Comparison of ENCODE assay signal across 8 cellular contexts in the genomic region with DNA sequence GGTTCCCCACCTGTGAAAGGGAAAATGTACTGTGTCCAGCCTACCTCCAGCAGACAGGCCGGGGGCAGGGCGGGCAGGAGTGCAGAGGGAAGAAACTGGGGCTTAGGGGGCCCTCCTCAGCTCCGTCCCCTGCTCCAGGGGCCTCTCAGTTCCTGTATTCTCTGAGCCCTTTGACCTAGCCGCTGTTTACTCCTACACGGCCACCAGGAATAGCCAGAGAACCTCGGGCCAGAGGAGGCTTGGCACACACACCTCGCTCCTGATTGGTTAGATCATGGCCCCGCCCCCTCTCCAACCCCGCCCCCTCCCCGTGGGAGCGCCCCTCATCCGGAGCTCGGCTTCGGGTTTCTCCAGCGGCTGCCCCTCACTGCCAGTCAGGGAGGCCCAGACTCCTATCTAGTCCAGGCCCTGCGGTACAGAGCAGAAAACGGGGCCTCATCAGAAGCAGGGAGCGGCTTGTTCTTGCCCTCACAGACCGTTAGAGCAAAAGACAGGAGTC. TPM values are rescaled to one million over a fixed set of nuclear protein-coding genes. Genes with fewer than 3 reads are reported as not detected.
DNase-seq lines count a peak whose midpoint lies in the region; ATAC-seq and TF ChIP-seq lines count a peak whose summit lies in the region.

No MANE protein-coding gene starts in this region.

- peak overlapping the region; percentile 26; the same call in 1 of the 2 replicates for H3K4me3 Mint-ChIP-seq in HFFc6
- H3K4me3 Mint-ChIP-seq in WTC11 = peak overlapping the region; percentile 87
- peak overlapping the region; percentile 85 for H3K4me3 Mint-ChIP-seq in neural crest cell

- TF ChIP-seq CTCF in BJ (IDR thresholded peaks at IDR 0.05; ENCODE audit: insufficient read depth, low read depth, low read length) (no peak), HFFc6 (IDR thresholded peaks at IDR 0.05) (no peak), WTC11 (IDR thresholded peaks at IDR 0.05) (no peak), foreskin fibroblast (IDR thresholded peaks at IDR 0.05; ENCODE audit: low read depth, low read length) (no peak), neural crest cell (conservative IDR thresholded peaks at IDR 0.05) (no peak)

- DNase-seq in BJ (ENCODE audit: low read depth) (no peak), HFFc6 (peak; percentile 35), WTC11 (ENCODE audit: low spot score) (peak; percentile 88), foreskin fibroblast (peak; percentile 71 to 86), neural crest cell (ENCODE audit: low read depth, low spot score) (peak; percentile 66), NCI-H1092 (lab: John Stamatoyannopoulos, UW) (no peak), NCI-H446 treated with DMSO at 0.1 percent for 48 hours (lab: John Stamatoyannopoulos, UW) (no peak)

- CTCF ChIA-PET in BJ (lab: Yijun Ruan, JAX) (interaction anchor here (0.8 to 1.8 kb wide), 3 partner anchors 10 to 27 kb away, joined by 3 to 4 read pairs (median 4); no protein-coding TSS in a partner anchor), WTC11 (lab: Charles Lee) (interaction anchor here (0.5 to 1.7 kb wide), 16 partner anchors 13 to 1729 kb away, joined by 3 to 33 read pairs (median 4); partner anchors contain the start of genes ST6GALNAC4 and TOR2A)

- ATAC-seq in WTC11 (peak; percentile 89), HG03139 (IDR thresholded peaks at IDR 0.05; ENCODE audit: unreplicated experiment) (no peak)

- H3K27me3 ChIP-seq in BJ (ENCODE audit: control insufficient read depth, insufficient read depth, low read length) = no peaks in the 10 kb centered on the region

- H3K27ac Mint-ChIP-seq in HFFc6 = peak overlapping the region; percentile 21; the same call in 1 of the 2 replicates
- peak overlapping the region; percentile 57; the same call in 1 of the 2 replicates for H3K27ac Mint-ChIP-seq in WTC11
- H3K27ac Mint-ChIP-seq in neural crest cell (ENCODE audit: unreplicated experiment) = peak overlapping the region; percentile 57

- peaks cover 33% of the 10 kb centered on the region for H3K9me3 Mint-ChIP-seq in HFFc6
- H3K9me3 Mint-ChIP-seq in WTC11 = peaks cover 6% of the 10 kb centered on the region; the same call in 1 of the 2 replicates
- H3K9me3 Mint-ChIP-seq in neural crest cell = peaks cover 6% of the 10 kb centered on the region

- H3K36me3 Mint-ChIP-seq in HFFc6 (ENCODE audit: low read depth) (peaks cover 47% of the 10 kb centered on the region), WTC11 (peaks cover 41% of the 10 kb centered on the region), neural crest cell (ENCODE audit: low read depth) (peaks cover 39% of the 10 kb centered on the region)

- H3K36me3 ChIP-seq in BJ (ENCODE audit: control insufficient read depth, insufficient read depth, low read length) = peaks cover 36% of the 10 kb centered on the region

- peak overlapping the region; percentile 9; the same call in 1 of the 2 replicates for H3K4me3 ChIP-seq in BJ (ENCODE audit: low read depth, low read length)
- peak overlapping the region; percentile 37 to 82 for H3K4me3 ChIP-seq in foreskin fibroblast (ENCODE audit: low read depth in 1 of 2, low read length in 2 of 2)

- H3K27me3 Mint-ChIP-seq in HFFc6 (ENCODE audit: insufficient read depth) (no peaks in the 10 kb centered on the region; the same call in 1 of the 2 replicates), WTC11 (ENCODE audit: low read depth) (no peaks in the 10 kb centered on the region; the same call in 1 of the 2 replicates), neural crest cell (ENCODE audit: low read depth) (no peaks in the 10 kb centered on the region)

- peaks cover 12% of the 10 kb centered on the region for H3K4me1 Mint-ChIP-seq in HFFc6 (ENCODE audit: low read depth)
- H3K4me1 Mint-ChIP-seq in WTC11 = peaks cover 22% of the 10 kb centered on the region
- peaks cover 19% of the 10 kb centered on the region for H3K4me1 Mint-ChIP-seq in neural crest cell

- POLR2A ChIA-PET in BJ (lab: Charles Lee) (interaction anchor here (0.6 to 1.0 kb wide), 2 partner anchors 14 to 1599 kb away, joined by 3 to 7 read pairs; no protein-coding TSS in a partner anchor), WTC11 (lab: Charles Lee) (interaction anchor here (0.5 to 1.7 kb wide), 5 partner anchors 12 to 104 kb away, joined by 3 to 8 read pairs (median 4); partner anchors contain the start of genes PIP5KL1 and ST6GALNAC4)

TF ChIP-seq in WTC11, 78 proteins besides CTCF, POLR2A, EP300 and RAD21 (continues in another document):
- TF ChIP-seq MLX (CRISPR knock-in tag; IDR thresholded peaks at IDR 0.05) (no peak), SOX15 (CRISPR knock-in tag; IDR thresholded peaks at IDR 0.05) (no peak), ATF1 (CRISPR knock-in tag; IDR thresholded peaks at IDR 0.05) (no peak), RORB (CRISPR knock-in tag; IDR thresholded peaks at IDR 0.05) (no peak), CREB1 (CRISPR knock-in tag; IDR thresholded peaks at IDR 0.05) (no peak), FOXP4 (CRISPR knock-in tag; IDR thresholded peaks at IDR 0.05) (no peak)
- TF ChIP-seq, protein P1, sequence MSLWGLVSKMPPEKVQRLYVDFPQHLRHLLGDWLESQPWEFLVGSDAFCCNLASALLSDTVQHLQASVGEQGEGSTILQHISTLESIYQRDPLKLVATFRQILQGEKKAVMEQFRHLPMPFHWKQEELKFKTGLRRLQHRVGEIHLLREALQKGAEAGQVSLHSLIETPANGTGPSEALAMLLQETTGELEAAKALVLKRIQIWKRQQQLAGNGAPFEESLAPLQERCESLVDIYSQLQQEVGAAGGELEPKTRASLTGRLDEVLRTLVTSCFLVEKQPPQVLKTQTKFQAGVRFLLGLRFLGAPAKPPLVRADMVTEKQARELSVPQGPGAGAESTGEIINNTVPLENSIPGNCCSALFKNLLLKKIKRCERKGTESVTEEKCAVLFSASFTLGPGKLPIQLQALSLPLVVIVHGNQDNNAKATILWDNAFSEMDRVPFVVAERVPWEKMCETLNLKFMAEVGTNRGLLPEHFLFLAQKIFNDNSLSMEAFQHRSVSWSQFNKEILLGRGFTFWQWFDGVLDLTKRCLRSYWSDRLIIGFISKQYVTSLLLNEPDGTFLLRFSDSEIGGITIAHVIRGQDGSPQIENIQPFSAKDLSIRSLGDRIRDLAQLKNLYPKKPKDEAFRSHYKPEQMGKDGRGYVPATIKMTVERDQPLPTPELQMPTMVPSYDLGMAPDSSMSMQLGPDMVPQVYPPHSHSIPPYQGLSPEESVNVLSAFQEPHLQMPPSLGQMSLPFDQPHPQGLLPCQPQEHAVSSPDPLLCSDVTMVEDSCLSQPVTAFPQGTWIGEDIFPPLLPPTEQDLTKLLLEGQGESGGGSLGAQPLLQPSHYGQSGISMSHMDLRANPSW (CRISPR knock-in tag; conservative IDR thresholded peaks at IDR 0.05; ENCODE audit: low read depth) = no peak
- TF ChIP-seq, protein P2, sequence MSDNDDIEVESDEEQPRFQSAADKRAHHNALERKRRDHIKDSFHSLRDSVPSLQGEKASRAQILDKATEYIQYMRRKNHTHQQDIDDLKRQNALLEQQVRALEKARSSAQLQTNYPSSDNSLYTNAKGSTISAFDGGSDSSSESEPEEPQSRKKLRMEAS (CRISPR knock-in tag; IDR thresholded peaks at IDR 0.05) = no peak

RNA-seq across cellular contexts. Expression of gene ST6GALNAC6, which starts 2.2 kb away (rescaled TPM):
- polyA plus RNA-seq in BJ (2011; rRNA removed) = 48.5 and 78.3 TPM in 2 replicates
- 35.8 and 60.1 TPM in 2 replicates for polyA minus RNA-seq in BJ (2011; rRNA and poly(A)+ RNA removed)
- total RNA-seq in HFFc6 (2021; fragmentation: NEBNext Ultra II Directional; extraction: Animal tissue kit (Norgen Biotek cat#: 25700)) = 10 to 100 TPM; 29.3 to 40.6 (median 34.2) TPM
- total RNA-seq in WTC11 (2021) (45.1 to 47.5 TPM (median 45.3 TPM) in 3 replicates), neural crest cell (25.4 and 27.4 TPM in 2 replicates)

RNA-seq across cellular contexts. Expression of gene ST6GALNAC4, which starts 19.6 kb away (rescaled TPM):
- polyA plus RNA-seq in BJ (2011; rRNA removed) = 21.4 and 35.5 TPM in 2 replicates
- 20.2 and 28.6 TPM in 2 replicates for polyA minus RNA-seq in BJ (2011; rRNA and poly(A)+ RNA removed)
- total RNA-seq in HFFc6 (2021; fragmentation: NEBNext Ultra II Directional; extraction: Animal tissue kit (Norgen Biotek cat#: 25700)) = 10 to 100 TPM; 22.9 to 33.4 (median 27.7) TPM
- total RNA-seq in WTC11 (2021) (25.1 to 25.7 TPM (median 25.4 TPM) in 3 replicates), neural crest cell (12.6 and 14.5 TPM in 2 replicates)

RNA-seq across cellular contexts. Expression of gene AK1, which starts 19.8 kb away (rescaled TPM):
- polyA plus RNA-seq in BJ (2011; rRNA removed) = 65.1 and 102 TPM in 2 replicates
- polyA minus RNA-seq in BJ (2011; rRNA and poly(A)+ RNA removed) = 4.2 and 8.3 TPM in 2 replicates
- 100 to 1,000 TPM; 109 to 130 (median 124) TPM for total RNA-seq in HFFc6 (2021; fragmentation: NEBNext Ultra II Directional; extraction: Animal tissue kit (Norgen Biotek cat#: 25700))
- total RNA-seq in WTC11 (2021) (27.5 to 34.9 TPM (median 34.4 TPM) in 3 replicates), neural crest cell (39.6 and 45.5 TPM in 2 replicates)

RNA-seq across cellular contexts. Expression of gene PIP5KL1, which starts 33.3 kb away (rescaled TPM):
- 1.9 and 2.3 TPM in 2 replicates for polyA plus RNA-seq in BJ (2011; rRNA removed)
- 0.98 and 1.1 TPM in 2 replicates for polyA minus RNA-seq in BJ (2011; rRNA and poly(A)+ RNA removed)
- 1 to 10 TPM; 1.7 to 3.1 (median 2.1) TPM for total RNA-seq in HFFc6 (2021; fragmentation: NEBNext Ultra II Directional; extraction: Animal tissue kit (Norgen Biotek cat#: 25700))
- total RNA-seq in WTC11 (2021) (15.8 to 20.2 TPM (median 16.8 TPM) in 3 replicates), neural crest cell (2.6 and 3.4 TPM in 2 replicates)

RNA-seq across cellular contexts. Expression of gene DPM2, which starts 40.4 kb away (rescaled TPM):
- 35.0 and 55.3 TPM in 2 replicates for polyA plus RNA-seq in BJ (2011; rRNA removed)
- polyA minus RNA-seq in BJ (2011; rRNA and poly(A)+ RNA removed) = 32.4 and 49.5 TPM in 2 replicates
- 10 to 100 TPM; 42.5 to 49.6 (median 47.1) TPM for total RNA-seq in HFFc6 (2021; fragmentation: NEBNext Ultra II Directional; extraction: Animal tissue kit (Norgen Biotek cat#: 25700))
- total RNA-seq in WTC11 (2021) (53.3 to 58.2 TPM (median 56.1 TPM) in 3 replicates), neural crest cell (52.2 and 59.1 TPM in 2 replicates)

Comparison
In these comparisons a context has a peak if more than half of its experiments do, and no peak if none do; other contexts are left out.
1. DNase-seq: peak in HFFc6 (single experiment), WTC11 (single experiment), foreskin fibroblast (2 of 2) and neural crest cell (single experiment); none in BJ (single experiment), NCI-H1092 (single experiment) and NCI-H446 treated with DMSO at 0.1 percent for 48 hours (single experiment).
2. H3K4me3 Mint-ChIP-seq: peak in every context shown above with its lines; median percentile 87 in WTC11; 85 in neural crest cell; 26 in HFFc6.
3. Peak in every context shown above with its lines, with median percentiles within 50 percentile points of each other: H3K27ac Mint-ChIP-seq.